24 cellular contexts compared by ENCODE assay signal in the genomic region with DNA sequence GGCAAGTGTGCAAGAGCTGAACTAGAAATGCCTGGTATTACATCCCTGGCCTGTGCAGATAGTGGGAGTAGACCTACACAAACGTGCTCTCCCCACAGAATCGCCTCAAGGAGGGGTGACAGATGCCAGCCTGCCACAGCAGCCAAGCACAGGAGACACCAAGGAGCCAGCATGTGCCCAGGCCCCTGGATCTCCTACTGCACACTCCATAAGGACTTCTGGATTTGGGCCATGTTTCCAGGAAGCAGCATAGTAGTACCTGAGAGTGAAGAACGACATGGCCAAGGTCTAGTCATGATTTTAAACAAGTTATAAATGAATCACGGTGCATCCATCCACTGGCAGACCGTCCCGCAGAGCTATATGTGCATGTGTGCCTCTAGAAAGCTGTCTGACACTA.
DNase-seq lines count a peak whose midpoint lies in the region; ATAC-seq and TF ChIP-seq lines count a peak whose summit lies in the region.
"Had no signal": no experiment of that assay in that cellular context is flagged by ENCODE, and none has a peak within 500 bp of the region (broad histone marks: within the 10 kb centered on the region; RNA-seq: fewer than 3 reads in every experiment).

No MANE protein-coding gene starts in this region.

- no peak overlapping the region for H3K9ac ChIP-seq in endodermal cell (ENCODE audit: extremely low read depth, low read length, poor library complexity, severe bottlenecking)
- H3K9ac ChIP-seq: BLaER1 had no signal

- peak; percentile 19 for DNase-seq in activated CD8-positive, alpha-beta memory T cell treated with anti-CD3 and anti-CD28 coated beads for 24 hours
- no peak for DNase-seq in activated CD8-positive, alpha-beta memory T cell treated with anti-CD3 and anti-CD28 coated beads, Interleukin-2, amount 50 U/mL, for 4 hours
- peak; percentile 42 for DNase-seq in NCI-H446 treated with DMSO at 0.1 percent for 48 hours (lab: John Stamatoyannopoulos, UW)
- DNase-seq in endodermal cell = peak; percentile 10
- DNase-seq in stimulated activated CD8-positive, alpha-beta memory T cell treated with anti-CD3 and anti-CD28 coated beads, Interleukin-4, amount 100 ng/mL, for 48 hours = peak; percentile 10
- no peak for DNase-seq in NCI-H146 (lab: John Stamatoyannopoulos, UW)
- no peak for DNase-seq in NCI-H187 (lab: John Stamatoyannopoulos, UW)
- DNase-seq: Calu3; CD8-positive, alpha-beta T cell; GF-D8; MM.1S; NCI-H1092; NCI-H1436 treated with DMSO at 0.1 percent for 48 hours; NCI-H2107; NCI-H226; NCI-H526 treated with DMSO at 0.1 percent for 48 hours; OCI-M1; Right ventricle myocardium superior; SW 1271 had no signal

- no peak for TF ChIP-seq CTCF in endodermal cell (conservative IDR thresholded peaks at IDR 0.05)

- no peak for ATAC-seq in HG03378 (IDR thresholded peaks at IDR 0.05; ENCODE audit: unreplicated experiment)
- ATAC-seq: CD8-positive, alpha-beta T cell; GM12878; GM23338; HCT116 had no signal

- WGBS in endodermal cell (ENCODE audit: insufficient coverage in 1 of 2, insufficient read length in 1 of 2), 2 experiments = 69 to 88% methylated on average over 2 to 6 of the region's 6 CpGs

- no peaks in the 10 kb centered on the region for H3K9me3 ChIP-seq in endodermal cell (ENCODE audit: control insufficient read depth, low read length)
- H3K9me3 ChIP-seq: BLaER1 had no signal

- H3K36me3 Mint-ChIP-seq in endodermal cell (ENCODE audit: low read depth) = no peaks in the 10 kb centered on the region
- H3K36me3 Mint-ChIP-seq: CD8-positive, alpha-beta T cell had no signal

- H3K36me3 ChIP-seq in endodermal cell (ENCODE audit: control insufficient read depth, insufficient read depth, low read length) = no peaks in the 10 kb centered on the region
- H3K36me3 ChIP-seq: BLaER1 had no signal

- H3K27me3 ChIP-seq in endodermal cell (ENCODE audit: control insufficient read depth, insufficient read depth, low read length, poor library complexity, severe bottlenecking) = no peaks in the 10 kb centered on the region
- H3K27me3 ChIP-seq: BLaER1 had no signal

- no peak overlapping the region for H3K27ac Mint-ChIP-seq in endodermal cell
- H3K27ac Mint-ChIP-seq: CD8-positive, alpha-beta T cell; GM23338 had no signal

- no peaks in the 10 kb centered on the region for H3K9me3 Mint-ChIP-seq in endodermal cell
- H3K9me3 Mint-ChIP-seq: CD8-positive, alpha-beta T cell; GM23338 had no signal

- peaks cover 3% of the 10 kb centered on the region for H3K27me3 Mint-ChIP-seq in endodermal cell (ENCODE audit: insufficient read depth)

- H3K4me3 Mint-ChIP-seq in endodermal cell = no peak overlapping the region
- H3K4me3 Mint-ChIP-seq: CD8-positive, alpha-beta T cell; GM23338 had no signal

- no peaks in the 10 kb centered on the region for H3K4me1 ChIP-seq in endodermal cell (ENCODE audit: control insufficient read depth, insufficient read depth, low read length)

- no peaks in the 10 kb centered on the region for H3K4me1 Mint-ChIP-seq in endodermal cell
- H3K4me1 Mint-ChIP-seq: GM23338 had no signal

- H3K27ac ChIP-seq in endodermal cell (ENCODE audit: low read depth, low read length) = no peak overlapping the region
- H3K27ac ChIP-seq: BLaER1 had no signal

- H3K4me3 ChIP-seq in endodermal cell (ENCODE audit: low read length) = no peak overlapping the region
- H3K4me3 ChIP-seq: BLaER1, GM12878, GM23338 had no signal

Comparison
In these comparisons a context has a peak if more than half of its experiments do, and no peak if none do; other contexts are left out.
1. DNase-seq: peak in activated CD8-positive, alpha-beta memory T cell treated with anti-CD3 and anti-CD28 coated beads for 24 hours (single experiment), NCI-H446 treated with DMSO at 0.1 percent for 48 hours (single experiment), endodermal cell (single experiment) and stimulated activated CD8-positive, alpha-beta memory T cell treated with anti-CD3 and anti-CD28 coated beads, Interleukin-4, amount 100 ng/mL, for 48 hours (single experiment); none in activated CD8-positive, alpha-beta memory T cell treated with anti-CD3 and anti-CD28 coated beads, Interleukin-2, amount 50 U/mL, for 4 hours (single experiment), NCI-H146 (single experiment) and NCI-H187 (0 of 2).